In the genomic region with DNA sequence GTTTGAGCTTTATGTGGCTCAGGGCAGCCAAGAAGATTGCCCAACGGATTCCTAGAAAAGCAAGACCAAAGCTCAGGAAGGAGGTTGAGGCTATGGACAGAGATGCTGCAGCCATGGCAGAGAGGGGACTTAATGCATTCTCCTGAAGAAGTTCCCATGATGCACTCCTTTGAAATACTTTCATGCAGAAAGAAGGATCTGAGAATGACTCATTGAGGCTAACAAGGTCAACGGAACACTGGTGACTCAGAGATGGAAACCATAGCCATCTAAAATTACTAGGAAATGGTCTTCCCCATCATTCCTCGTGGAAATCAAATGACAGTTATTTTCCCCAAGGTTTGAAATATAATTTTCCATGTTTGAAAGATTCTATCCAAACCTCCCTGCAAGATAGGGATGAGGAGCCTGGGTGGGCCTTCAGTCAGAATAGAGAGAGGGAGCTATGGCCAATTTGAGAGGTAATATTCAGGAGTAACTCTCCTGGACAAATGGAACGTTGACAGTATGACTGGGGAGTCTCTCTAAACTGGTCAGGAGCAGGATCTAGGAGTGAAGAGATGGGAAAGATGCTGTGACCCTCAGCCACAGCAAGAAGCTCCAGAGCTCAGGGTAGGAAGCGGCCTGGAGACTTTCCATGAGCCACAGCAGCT, we compare ENCODE assay signal across 8 cellular contexts.
DNase-seq lines count a peak whose midpoint lies in the region; ATAC-seq and TF ChIP-seq lines count a peak whose summit lies in the region.

No MANE protein-coding gene starts in this region.

- H2AK5ac ChIP-seq in mesendoderm (ENCODE audit: low read length), result no peak overlapping the region

- WGBS in testis, 2 donors, result 77 to 86% methylated on average over 5 of the region's 5 CpGs
- WGBS in mesendoderm (ENCODE audit: extremely low coverage, insufficient coverage, low lambda C conversion rate), result no CpG with 5 or more reads among the region's 5 CpGs

- H3K36me3 Mint-ChIP-seq in activated naive CD4-positive, alpha-beta T cell treated with anti-CD3 and anti-CD28 coated beads, Interleukin-2, amount 50 U/mL, for 72 hours, result peaks cover 24 to 34% of the 10 kb centered on the region in 2 donors

- H2BK120ac ChIP-seq in mesendoderm (ENCODE audit: low read depth, low read length), result no peak overlapping the region

- no peak for DNase-seq in activated naive CD4-positive, alpha-beta T cell treated with anti-CD3 and anti-CD28 coated beads, Interleukin-2, amount 50 U/mL, for 72 hours (ENCODE audit: low spot score in 2 of 2)
- DNase-seq in activated naive CD4-positive, alpha-beta T cell treated with Interleukin-2 at 50 U/mL for 16 hours, result no peak
- DNase-seq in LHCN-M2 (ENCODE audit: low read depth), result peak; percentile 93
- peak; percentile 63 for DNase-seq in dermis blood vessel endothelial cell
- no peak for DNase-seq in testis
- no peak for DNase-seq in mesendoderm

- no peak overlapping the region for H4K5ac ChIP-seq in mesendoderm (ENCODE audit: low read length)

- H3K79me2 ChIP-seq in mesendoderm (ENCODE audit: control insufficient read depth, insufficient read depth, low read length), result no peaks in the 10 kb centered on the region

- no peak for TF ChIP-seq CTCF in testis (IDR thresholded peaks at IDR 0.05)

- H3K9ac ChIP-seq in stomach smooth muscle (ENCODE audit: low read length in 2 of 2) (no peak overlapping the region), mesendoderm (ENCODE audit: low read length) (no peak overlapping the region)

- H3K23ac ChIP-seq in mesendoderm (ENCODE audit: low read length), result no peak overlapping the region

- H2BK15ac ChIP-seq in mesendoderm (replicated peaks; ENCODE audit: low read depth), result no peak overlapping the region

- no peak overlapping the region for H3K4me3 ChIP-seq in stomach smooth muscle (ENCODE audit: low read length in 2 of 2)
- no peak overlapping the region for H3K4me3 ChIP-seq in testis
- no peak overlapping the region for H3K4me3 ChIP-seq in mesendoderm (ENCODE audit: low read length)

- H3K18ac ChIP-seq in mesendoderm (ENCODE audit: low read length), result no peak overlapping the region

- H3K9me3 Mint-ChIP-seq in activated naive CD4-positive, alpha-beta T cell treated with anti-CD3 and anti-CD28 coated beads, Interleukin-2, amount 50 U/mL, for 72 hours, result peaks cover 14 to 26% of the 10 kb centered on the region in 2 donors

- intact Hi-C loops in testis (cut with DNase I; ENCODE audit: low total_unique reads), result no loop called here

- no peak overlapping the region for H3K56ac ChIP-seq in mesendoderm (ENCODE audit: low read length)

- H3K36me3 ChIP-seq in stomach smooth muscle (ENCODE audit: control insufficient read depth in 2 of 2, insufficient read depth in 2 of 2, low read length in 2 of 2) (peaks cover 3 to 9% of the 10 kb centered on the region in 2 donors), testis (ENCODE audit: low read depth, missing control alignments) (no peaks in the 10 kb centered on the region), mesendoderm (ENCODE audit: control insufficient read depth, insufficient read depth, low read length) (no peaks in the 10 kb centered on the region)

- no peak for TF ChIP-seq POLR2A in testis (IDR thresholded peaks at IDR 0.05)

- no peaks in the 10 kb centered on the region for H3K79me1 ChIP-seq in mesendoderm (ENCODE audit: low read length)

- H3K4me2 ChIP-seq in mesendoderm (ENCODE audit: low read length), result no peak overlapping the region

- H2BK5ac ChIP-seq in mesendoderm (ENCODE audit: low read length), result no peak overlapping the region

- H3K4me1 ChIP-seq in stomach smooth muscle (ENCODE audit: control insufficient read depth, insufficient read depth, low read length) (peaks cover 24% of the 10 kb centered on the region), testis (no peaks in the 10 kb centered on the region), mesendoderm (ENCODE audit: control insufficient read depth, low read depth, low read length) (no peaks in the 10 kb centered on the region)

- H3K27ac ChIP-seq in stomach smooth muscle (ENCODE audit: low read length) (peak overlapping the region; percentile 37), testis (no peak overlapping the region), mesendoderm (ENCODE audit: low read depth, low read length) (no peak overlapping the region)

- no peak overlapping the region for H3K4ac ChIP-seq in mesendoderm (ENCODE audit: low read depth, low read length)

- H3K9me3 ChIP-seq in stomach smooth muscle (ENCODE audit: control insufficient read depth in 2 of 2, low read length in 2 of 2) (peaks cover 0 to 10% of the 10 kb centered on the region in 2 donors), testis (no peaks in the 10 kb centered on the region)

- peak; percentile 69 to 76 for ATAC-seq in activated naive CD4-positive, alpha-beta T cell treated with anti-CD3 and anti-CD28 coated beads, Interleukin-2, amount 50 U/mL, for 72 hours
- ATAC-seq in esophagus mucosa, result no peak

- H3K27me3 ChIP-seq in stomach smooth muscle (ENCODE audit: control insufficient read depth in 1 of 2, insufficient read depth in 2 of 2, low read length in 2 of 2) (no peaks in the 10 kb centered on the region), testis (no peaks in the 10 kb centered on the region), mesendoderm (ENCODE audit: insufficient read depth, low read length, poor library complexity) (no peaks in the 10 kb centered on the region)

- H4K8ac ChIP-seq in mesendoderm (ENCODE audit: low read depth, low read length), result no peak overlapping the region

- H3K27ac Mint-ChIP-seq in activated naive CD4-positive, alpha-beta T cell treated with anti-CD3 and anti-CD28 coated beads, Interleukin-2, amount 50 U/mL, for 72 hours, result peak overlapping the region; percentile 17 to 80

Comparison
In these comparisons a context has a peak if more than half of its experiments do, and no peak if none do; other contexts are left out.
1. DNase-seq: peak in LHCN-M2 (single experiment) and dermis blood vessel endothelial cell (single experiment); none in activated naive CD4-positive, alpha-beta T cell treated with anti-CD3 and anti-CD28 coated beads, Interleukin-2, amount 50 U/mL, for 72 hours (0 of 2), activated naive CD4-positive, alpha-beta T cell treated with Interleukin-2 at 50 U/mL for 16 hours (single experiment), testis (single experiment) and mesendoderm (single experiment).